ENCODE assay signal across 9 cellular contexts in genomic region chr19:35612224-35612558, GRCh38. TPM values are rescaled to one million over a fixed set of nuclear protein-coding genes. Genes with fewer than 3 reads are reported as not detected.
A peak's percentile ranks its signal among the peaks of the same experiment; 100 is the strongest.
DNase-seq lines count a peak whose midpoint lies in the region; ATAC-seq and TF ChIP-seq lines count a peak whose summit lies in the region.
"Had no signal": no experiment of that assay in that cellular context is flagged by ENCODE, and none has a peak within 500 bp of the region (broad histone marks: within the 10 kb centered on the region; RNA-seq: fewer than 3 reads in every experiment).

No MANE protein-coding gene starts in this region.

- no peaks in the 10 kb centered on the region for H3K4me1 Mint-ChIP-seq in GM23338

- H3K27ac ChIP-seq in GM23338 (ENCODE audit: low read depth) (no peak overlapping the region), WERI-Rb-1 (peak overlapping the region; percentile 93), hepatocyte (no peak overlapping the region), spleen (peak overlapping the region; percentile 13 to 88 (median 78))

- H3K27me3 Mint-ChIP-seq in GM23338 (ENCODE audit: insufficient read depth, low read depth, poor library complexity): peaks cover 15% of the 10 kb centered on the region

- no peak for TF ChIP-seq POLR2A in spleen (IDR thresholded peaks at IDR 0.05)

- H3K4me2 ChIP-seq in GM23338 (peak overlapping the region; percentile 75), hepatocyte (peak overlapping the region; percentile 92)

- intact Hi-C loops in spleen (cut with DNase I; ENCODE audit: low total_unique reads): no loop called here

- H3K4me3 ChIP-seq in GM23338 (peak overlapping the region; percentile 95), WERI-Rb-1 (ENCODE audit: low read depth, low read length) (peak overlapping the region; percentile 90; the same call in 1 of the 2 replicates), hepatocyte (no peak overlapping the region), spleen (peak overlapping the region; percentile 62 to 77 (median 69))

- H3K79me2 ChIP-seq in GM23338 (replicated peaks; ENCODE audit: insufficient read depth) (no peaks in the 10 kb centered on the region), hepatocyte (no peaks in the 10 kb centered on the region)

- peak overlapping the region; percentile 82 for H3K4me3 Mint-ChIP-seq in GM23338

- H3K9me3 ChIP-seq in WERI-Rb-1 (ENCODE audit: severe bottlenecking) (peaks cover 7% of the 10 kb centered on the region), hepatocyte (ENCODE audit: low read depth) (no peaks in the 10 kb centered on the region), spleen (peaks cover 0 to 16% (median 12%) of the 10 kb centered on the region in 8 donors)

- no peak for DNase-seq in GM23338 (ENCODE audit: low spot score)
- DNase-seq in WERI-Rb-1: no peak
- no peak for DNase-seq in hepatocyte (ENCODE audit: low spot score)
- DNase-seq in spleen: no peak
- DNase-seq in NCI-H2081 (lab: John Stamatoyannopoulos, UW): no peak
- no peak for DNase-seq in RPMI8226
- DNase-seq in medulla oblongata (ENCODE audit: extremely low spot score): no peak

- 44% methylated on average over 9 of the region's 9 CpGs for WGBS in hepatocyte (ENCODE audit: low lambda C conversion rate, missing lambda C conversion rate)
- 36 to 40% (median 40%) methylated on average over 9 of the region's 9 CpGs for WGBS in spleen, 5 donors

- H2AFZ ChIP-seq in GM23338 (peak overlapping the region; percentile 61; the same call in 1 of the 2 replicates), hepatocyte (peak overlapping the region; percentile 72)

- no peak for ATAC-seq in GM23338
- no peak for ATAC-seq in HG03196 (IDR thresholded peaks at IDR 0.05; ENCODE audit: unreplicated experiment)

- H3F3A ChIP-seq in GM23338 (replicated peaks; ENCODE audit: low read depth): no peaks in the 10 kb centered on the region

- H3K27ac Mint-ChIP-seq in GM23338: no peak overlapping the region; the same call in 1 of the 2 replicates

- H4K20me1 ChIP-seq in GM23338 (replicated peaks; ENCODE audit: insufficient read depth) (no peaks in the 10 kb centered on the region), hepatocyte (ENCODE audit: insufficient read depth, poor library complexity, severe bottlenecking) (no peaks in the 10 kb centered on the region)

- H3K36me3 ChIP-seq in GM23338 (ENCODE audit: insufficient read depth): no peaks in the 10 kb centered on the region; the same call in 1 of the 2 replicates
- H3K36me3 ChIP-seq in WERI-Rb-1: peaks cover 32% of the 10 kb centered on the region
- no peaks in the 10 kb centered on the region for H3K36me3 ChIP-seq in hepatocyte (replicated peaks; ENCODE audit: insufficient read depth, low read depth)
- H3K36me3 ChIP-seq in spleen: peaks cover 0 to 26% (median 14%) of the 10 kb centered on the region in 6 donors

- H3K27me3 ChIP-seq in GM23338 (ENCODE audit: insufficient read depth): no peaks in the 10 kb centered on the region
- no peaks in the 10 kb centered on the region for H3K27me3 ChIP-seq in WERI-Rb-1 (ENCODE audit: insufficient read depth, low read depth, severe bottlenecking)
- no peaks in the 10 kb centered on the region for H3K27me3 ChIP-seq in hepatocyte
- H3K27me3 ChIP-seq in spleen (replicated peaks in 1 of 7): no peaks in the 10 kb centered on the region

- H3K4me1 ChIP-seq in GM23338 (ENCODE audit: insufficient read depth) (no peaks in the 10 kb centered on the region), hepatocyte (ENCODE audit: insufficient read depth) (no peaks in the 10 kb centered on the region), spleen (peaks cover 7 to 40% (median 27%) of the 10 kb centered on the region in 6 donors)

- peaks cover 18% of the 10 kb centered on the region for H3K9me3 Mint-ChIP-seq in GM23338

- H3K9me2 ChIP-seq in GM23338 (ENCODE audit: insufficient read depth) (no peaks in the 10 kb centered on the region), hepatocyte (replicated peaks; ENCODE audit: insufficient read depth) (no peaks in the 10 kb centered on the region)

- TF ChIP-seq CTCF in GM23338 (conservative IDR thresholded peaks at IDR 0.05; ENCODE audit: low read depth in 2 of 2) (no peak), WERI-Rb-1 (IDR thresholded peaks at IDR 0.05; ENCODE audit: low read depth, low read length) (no peak), hepatocyte (IDR thresholded peaks at IDR 0.05; ENCODE audit: poor library complexity) (no peak), spleen (IDR thresholded peaks at IDR 0.05 in 8 of 11, conservative IDR thresholded peaks at IDR 0.05 in 3 of 11) (no peak)

- peaks cover 21% of the 10 kb centered on the region for H3K36me3 Mint-ChIP-seq in GM23338 (ENCODE audit: low read depth)

TF ChIP-seq in GM23338, 12 proteins besides CTCF, POLR2A, EP300 and RAD21 (continues in another document):
- TF ChIP-seq JUNB (IDR thresholded peaks at IDR 0.05; ENCODE audit: unreplicated experiment) (no peak), POLR2AphosphoS5 (IDR thresholded peaks at IDR 0.05; ENCODE audit: low read depth) (no peak), EZH2phosphoT487 (IDR thresholded peaks at IDR 0.05; ENCODE audit: unreplicated experiment) (no peak), STAT1 (IDR thresholded peaks at IDR 0.05; ENCODE audit: unreplicated experiment) (no peak), REST (IDR thresholded peaks at IDR 0.05; ENCODE audit: unreplicated experiment) (no peak), ZNF331 (CRISPR knock-in tag; IDR thresholded peaks at IDR 0.05; ENCODE audit: low read depth) (no peak), NANOG (IDR thresholded peaks at IDR 0.05; ENCODE audit: borderline replicate concordance) (no peak), ETS1 (IDR thresholded peaks at IDR 0.05) (no peak), EZH2 (IDR thresholded peaks at IDR 0.05; ENCODE audit: low read depth, unreplicated experiment) (no peak), CREB1 (CRISPR knock-in tag; IDR thresholded peaks at IDR 0.05; ENCODE audit: low read depth) (no peak)

RNA-seq across cellular contexts. Expression of gene HAUS5, which starts 0.3 kb away (rescaled TPM):
- total RNA-seq in GM23338 (2014; rRNA removed; shearing (Covaris generic)): 17.9 and 21.9 TPM in 2 replicates
- 22.3 and 23.2 TPM in 2 replicates for polyA plus RNA-seq in GM23338 (2016; fragmentation: Nextera tagmentation; extraction: Ambion mirVana)
- 4.9 and 6.3 TPM in 2 replicates for total RNA-seq in hepatocyte
- polyA plus RNA-seq in hepatocyte: 12.6 and 15.4 TPM in 2 replicates
- total RNA-seq in spleen: 10 to 100 TPM; 10.3 to 24.4 (median 17.7) TPM
- polyA plus RNA-seq in spleen: 10 to 100 TPM; 12.4 to 23.8 (median 23.1) TPM

RNA-seq across cellular contexts. Expression of gene RBM42, which starts 16.6 kb away (rescaled TPM):
- total RNA-seq in GM23338 (2014; rRNA removed; shearing (Covaris generic)): 58.3 and 74.7 TPM in 2 replicates
- polyA plus RNA-seq in GM23338 (2016; fragmentation: Nextera tagmentation; extraction: Ambion mirVana) (78.2 and 82.9 TPM in 2 replicates), hepatocyte (113 and 125 TPM in 2 replicates), spleen (10 to 100 TPM; 48.8 to 71.9 (median 58.1) TPM)
- total RNA-seq in hepatocyte (43.3 and 43.6 TPM in 2 replicates), spleen (10 to 100 TPM; 48.2 to 63.4 (median 59.6) TPM)

RNA-seq across cellular contexts. Expression of gene PMIS2, which starts 26.2 kb away (rescaled TPM):
- total RNA-seq in GM23338 (2014; rRNA removed; shearing (Covaris generic)): not detected in 2 replicates
- polyA plus RNA-seq in GM23338 (2016; fragmentation: Nextera tagmentation; extraction: Ambion mirVana) (not detected in 2 replicates), hepatocyte (not detected in 2 replicates), spleen (not detected)
- total RNA-seq in hepatocyte (not detected in 2 replicates), spleen (not detected)
- total RNA-seq: lung microvascular endothelial cell had no signal

RNA-seq across cellular contexts. Expression of gene ETV2, which starts 29.4 kb away (rescaled TPM):
- 0.87 TPM in 1 of 2 replicates, not detected in the other for total RNA-seq in GM23338 (2014; rRNA removed; shearing (Covaris generic))
- polyA plus RNA-seq in GM23338 (2016; fragmentation: Nextera tagmentation; extraction: Ambion mirVana) (1.5 and 1.7 TPM in 2 replicates), hepatocyte (0.79 and 3.5 TPM in 2 replicates), spleen (1 to 10 TPM in 2 of 3 donors, under 1 TPM in 1; 0.99 to 1.2 (median 1.1) TPM)
- total RNA-seq in hepatocyte (1.0 and 1.4 TPM in 2 replicates), spleen (under 1 TPM in 2 of 7 donors, not detected in 5; 0.43 to 0.57 TPM)

RNA-seq across cellular contexts. Expression of gene COX6B1, which starts 35.9 kb away (rescaled TPM):
- 564 and 722 TPM in 2 replicates for total RNA-seq in GM23338 (2014; rRNA removed; shearing (Covaris generic))
- polyA plus RNA-seq in GM23338 (2016; fragmentation: Nextera tagmentation; extraction: Ambion mirVana) (1,532 and 1,702 TPM in 2 replicates), hepatocyte (635 and 692 TPM in 2 replicates), spleen (100 to 1,000 TPM; 640 to 837 (median 717) TPM)
- total RNA-seq in hepatocyte (586 and 603 TPM in 2 replicates), spleen (100 to 1,000 TPM; 208 to 672 (median 255) TPM)

Comparison
In these comparisons a context has a peak if more than half of its experiments do, and no peak if none do; other contexts are left out.
1. H3K27ac ChIP-seq: peak in WERI-Rb-1 (single experiment) and spleen (8 of 8); none in GM23338 (single experiment) and hepatocyte (single experiment).